In the genomic region with DNA sequence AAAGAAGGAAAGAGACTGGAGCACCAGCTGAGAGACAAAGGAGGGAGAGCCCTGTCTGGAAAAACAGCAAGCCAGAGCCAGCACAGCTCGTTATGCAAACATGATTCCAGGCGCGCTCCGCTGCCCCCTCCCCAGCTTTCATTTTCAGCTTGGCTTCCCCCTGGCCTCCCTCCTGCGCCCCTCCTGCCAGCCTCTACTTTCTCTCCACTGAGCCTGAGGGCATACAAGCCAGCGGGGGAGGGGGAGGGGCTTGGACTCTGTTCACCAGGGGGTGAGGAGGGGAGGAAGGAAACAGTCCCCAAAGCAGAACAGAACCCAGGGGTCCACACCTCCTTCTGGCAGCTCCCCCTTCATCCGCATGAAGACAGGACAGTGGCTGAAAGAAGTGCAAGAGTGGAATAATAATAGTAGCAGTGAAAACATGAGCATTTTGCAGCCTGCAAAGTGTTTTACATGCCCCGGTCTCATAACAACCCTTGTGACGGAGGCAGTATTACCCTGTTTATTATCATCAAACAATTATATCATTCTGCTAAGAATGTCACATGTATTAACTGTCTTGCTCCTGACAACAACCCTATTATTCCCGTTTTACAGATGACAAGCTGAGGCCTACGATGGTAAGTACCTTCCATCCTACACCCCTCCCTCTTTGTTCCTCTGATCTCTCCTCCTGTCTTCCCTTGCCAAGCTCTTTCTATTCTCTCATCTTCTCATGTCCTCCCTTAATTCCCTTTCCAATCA, we compare ENCODE assay signal across 1 cellular context.
TF ChIP-seq lines count a peak whose summit lies in the region.

No MANE protein-coding gene starts in this region.

TF ChIP-seq in H1, 55 proteins besides CTCF, POLR2A, EP300 and RAD21 (continued from another document):
- TF ChIP-seq HDAC2 (IDR thresholded peaks at IDR 0.05; ENCODE audit: borderline replicate concordance in 1 of 2, low read depth in 2 of 2, low read length in 2 of 2), result 0 out of 4 replicates have a peak, but pooled peaks of 1 of the 2 experiments have one; percentile 39
- TF ChIP-seq RBBP5 (IDR thresholded peaks at IDR 0.05; ENCODE audit: borderline replicate concordance, low read depth, low read length), result no peak
- TF ChIP-seq KDM1A (IDR thresholded peaks at IDR 0.05; ENCODE audit: borderline replicate concordance, low read length), result peak; percentile 54; the same call in 1 of the 2 replicates
- TF ChIP-seq BCL11A (IDR thresholded peaks at IDR 0.05; ENCODE audit: low read depth in 2 of 2, low read length in 2 of 2), result no peak
- no peak for TF ChIP-seq CBX5 (IDR thresholded peaks at IDR 0.05; ENCODE audit: low read depth, low read length)
